In the genomic region with DNA sequence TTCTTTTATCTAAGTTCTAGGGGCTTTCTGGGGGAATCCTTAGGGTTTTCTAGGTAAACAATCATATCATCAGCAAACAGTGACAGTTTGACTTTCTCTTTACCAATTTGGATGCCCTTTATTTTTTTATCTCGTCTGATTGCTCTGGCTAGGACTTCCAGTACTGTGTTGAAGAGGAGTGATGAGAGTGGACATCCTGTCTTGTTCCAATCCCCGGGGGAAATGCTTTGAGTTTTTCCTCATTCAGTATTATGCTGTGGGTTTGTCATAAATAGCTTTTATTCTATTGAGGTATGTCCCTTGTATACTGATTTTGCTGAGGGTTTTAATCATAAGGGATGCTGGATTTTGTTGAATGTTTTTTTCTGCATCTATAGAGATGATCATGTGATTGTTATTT, we compare ENCODE assay signal across 32 cellular contexts.
"Had no signal": no experiment of that assay in that cellular context is flagged by ENCODE, and none has a peak within 500 bp of the region (broad histone marks: within the 10 kb centered on the region; RNA-seq: fewer than 3 reads in every experiment).

No MANE protein-coding gene starts in this region.

- H3K9me3 ChIP-seq: adrenal gland, ascending aorta, body of pancreas, breast epithelium had no signal

- H3K27me3 ChIP-seq: adrenal gland, ascending aorta, body of pancreas, brain microvascular endothelial cell, breast epithelium, cardiac muscle cell had no signal

- DNase-seq: activated effector memory CD4-positive, alpha-beta T cell treated with anti-CD3 and anti-CD28 coated beads, Interleukin-2, amount 50 U/mL, for 16 hours; activated effector memory CD4-positive, alpha-beta T cell treated with Interleukin-2 at 50 U/mL for 16 hours; activated gamma-delta T cell; activated gamma-delta T cell treated with Interleukin-2 at 50 U/mL for 16 hours; activated naive CD4-positive, alpha-beta T cell; activated naive CD4-positive, alpha-beta T cell treated with anti-CD3 and anti-CD28 coated beads for 36 hours; activated naive CD4-positive, alpha-beta T cell treated with anti-CD3 and anti-CD28 coated beads, Interleukin-2, amount 10 ng/mL, durations not matched to agents 7 days and 5 days; activated naive CD4-positive, alpha-beta T cell treated with anti-CD3 and anti-CD28 coated beads, Interleukin-2, amount 50 U/mL, for 16 hours; activated naive CD4-positive, alpha-beta T cell treated with Interleukin-2 at 50 U/mL for 16 hours; activated naive CD8-positive, alpha-beta T cell treated with anti-CD3 and anti-CD28 coated beads for 36 hours; activated naive CD8-positive, alpha-beta T cell treated with anti-CD3 and anti-CD28 coated beads, Interleukin-2, amount 10 ng/mL, durations not matched to agents 7 days and 5 days; activated naive CD8-positive, alpha-beta T cell treated with anti-CD3 and anti-CD28 coated beads, Interleukin-2, amount 50 U/mL, for 24 hours; activated T-cell treated with anti-CD3 and anti-CD28 coated beads, Interleukin-2, amount 50 U/mL, for 1 hour; activated T-cell treated with anti-CD3 and anti-CD28 coated beads, Interleukin-2, amount 50 U/mL, for 24 hours; activated T-cell treated with anti-CD3 and anti-CD28 coated beads, Interleukin-2, amount 50 U/mL, for 4 hours; activated T-cell treated with anti-CD3 and anti-CD28 coated beads, Interleukin-2, amount 50 U/mL, for 48 hours; activated T-cell treated with anti-CD3 and anti-CD28 coated beads, Interleukin-2, amount 50 U/mL, for 72 hours; adrenal gland; amniotic stem cell; amygdala; anterior cingulate cortex; aorta; body of pancreas; brain microvascular endothelial cell; caudate nucleus; central memory CD4-positive, alpha-beta T cell; cerebellar nuclear complex had no signal

- H3K27ac ChIP-seq: adrenal gland, ascending aorta, body of pancreas, brain microvascular endothelial cell, breast epithelium, cardiac muscle cell had no signal

- H3K4me1 ChIP-seq: adrenal gland, ascending aorta, body of pancreas, breast epithelium had no signal

- H3K4me3 ChIP-seq: adrenal gland, ascending aorta, body of pancreas, breast epithelium, cardiac muscle cell had no signal

- H3K36me3 ChIP-seq: adrenal gland, ascending aorta, brain microvascular endothelial cell, breast epithelium, cardiac muscle cell had no signal

- ATAC-seq: activated naive CD4-positive, alpha-beta T cell treated with anti-CD3 and anti-CD28 coated beads, Interleukin-2, amount 50 U/mL, for 72 hours; activated naive CD8-positive, alpha-beta T cell treated with anti-CD3 and anti-CD28 coated beads, Interleukin-2, amount 50 U/mL, for 24 hours; activated T-cell treated with anti-CD3 and anti-CD28 coated beads, Interleukin-2, amount 50 U/mL, for 4 hours; activated T-cell treated with anti-CD3 and anti-CD28 coated beads, Interleukin-2, amount 50 U/mL, for 72 hours; activated T-helper 17 cell treated with anti-CD3 and anti-CD28 coated beads, Interleukin-2, amount 50 U/mL, for 72 hours; body of pancreas had no signal
